In the genomic region with DNA sequence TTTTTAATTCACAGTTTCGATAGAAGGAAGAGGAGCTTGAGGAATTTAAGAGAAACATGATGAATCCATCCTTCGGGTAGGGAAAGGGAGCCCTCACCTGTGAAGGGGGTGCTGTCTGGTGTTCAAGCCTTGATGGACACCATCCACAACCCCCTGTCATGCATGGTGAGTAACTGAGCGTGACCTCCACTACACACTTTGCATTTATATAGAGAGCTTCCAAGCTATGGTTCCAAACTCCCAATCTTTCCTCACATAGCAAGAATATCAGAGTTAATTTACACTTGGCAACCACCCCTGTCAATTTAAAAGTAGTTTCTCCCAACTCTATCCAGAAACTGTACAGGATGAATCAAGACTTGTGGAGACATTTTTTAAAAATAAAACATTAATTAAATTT, we compare ENCODE assay signal across 1 cellular context.
TF ChIP-seq lines count a peak whose summit lies in the region.

No MANE protein-coding gene starts in this region.

TF ChIP-seq in IMR-90, 13 proteins besides CTCF, POLR2A, EP300 and RAD21:
- TF ChIP-seq RFX5 (IDR thresholded peaks at IDR 0.05; ENCODE audit: low read depth, low read length), result no peak
- TF ChIP-seq FOS (IDR thresholded peaks at IDR 0.05; ENCODE audit: low read depth, low read length), result no peak
TF ChIP-seq in IMR-90: peak in this region for 0.
